ENCODE assay signal across 8 cellular contexts in the genomic region with DNA sequence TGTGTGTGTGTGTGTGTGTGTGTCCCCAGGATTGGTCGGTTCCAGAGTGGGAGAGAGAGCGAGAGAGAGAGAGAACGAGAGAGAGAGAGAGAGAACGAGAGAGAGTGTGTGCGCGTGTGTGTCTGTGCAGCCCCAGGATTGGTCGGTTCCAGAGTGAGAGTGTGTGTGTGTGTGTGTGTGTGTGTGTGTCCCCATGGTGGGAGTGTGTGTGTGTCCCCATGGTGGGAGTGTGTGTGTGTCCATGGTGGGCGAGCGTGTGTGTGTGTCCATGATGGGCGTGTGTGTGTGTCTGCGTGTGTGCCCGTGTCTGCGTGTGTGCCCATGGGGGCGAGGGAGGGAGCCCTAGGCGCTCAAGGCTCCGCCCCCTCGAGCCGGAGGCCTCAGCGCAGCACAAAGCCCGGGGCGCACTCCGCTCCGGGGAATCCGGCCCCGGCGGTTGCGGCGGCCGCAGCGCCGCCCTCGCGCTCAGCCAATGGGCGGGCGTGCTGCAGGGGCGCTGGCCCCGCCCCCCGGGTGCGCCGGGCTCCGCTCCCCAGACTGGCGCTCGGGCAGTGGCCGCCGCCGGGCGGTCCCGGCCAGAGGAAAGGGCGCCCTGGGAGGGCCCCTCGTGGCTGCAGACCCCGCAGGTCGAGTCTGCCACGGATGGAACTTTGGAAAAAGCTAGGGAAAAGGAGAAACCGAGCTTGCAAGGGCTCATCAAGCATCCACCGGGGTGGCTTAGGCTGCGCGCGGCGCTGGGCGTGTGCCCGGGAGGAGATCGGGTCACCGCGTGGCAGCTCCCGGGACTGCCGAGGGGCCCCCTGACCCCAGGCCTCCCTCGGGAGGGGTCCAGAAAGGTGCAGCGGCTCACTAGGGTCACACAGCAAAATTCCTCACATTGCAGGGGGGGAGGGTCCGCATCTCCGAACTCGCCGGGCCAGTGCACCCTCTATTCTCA.
A peak's percentile ranks its signal among the peaks of the same experiment; 100 is the strongest.
DNase-seq lines count a peak whose midpoint lies in the region; ATAC-seq, FAIRE-seq and TF ChIP-seq lines count a peak whose summit lies in the region.

No MANE protein-coding gene starts in this region.

- peak overlapping the region; percentile 22 for H3K27ac ChIP-seq in keratinocyte (ENCODE audit: control insufficient read depth, insufficient read depth, low read length)

- no peaks in the 10 kb centered on the region for H3K79me2 ChIP-seq in keratinocyte (ENCODE audit: control insufficient read depth, insufficient read depth, low read length)

- H3K9me1 ChIP-seq in keratinocyte (ENCODE audit: control insufficient read depth, extremely low read depth, insufficient read depth, low read length), result no peaks in the 10 kb centered on the region

- no peaks in the 10 kb centered on the region for H4K20me1 ChIP-seq in keratinocyte (ENCODE audit: control insufficient read depth, extremely low read depth, insufficient read depth, low read length)

- peaks cover 13% of the 10 kb centered on the region for H3K4me1 Mint-ChIP-seq in central memory CD8-positive, alpha-beta T cell

- no peaks in the 10 kb centered on the region for H3K36me3 ChIP-seq in keratinocyte (ENCODE audit: control insufficient read depth in 2 of 2, extremely low read depth in 1 of 2, insufficient read depth in 2 of 2, low read length in 2 of 2)

- H3K4me1 ChIP-seq in keratinocyte (ENCODE audit: control insufficient read depth, extremely low read depth, insufficient read depth, low read length), result peaks cover 8% of the 10 kb centered on the region

- H3K27ac Mint-ChIP-seq in central memory CD8-positive, alpha-beta T cell (ENCODE audit: low read depth), result peak overlapping the region; percentile 99

- ATAC-seq in GM18867 (IDR thresholded peaks at IDR 0.05; ENCODE audit: unreplicated experiment), result peak; percentile 82
- ATAC-seq in HG03097 (IDR thresholded peaks at IDR 0.05; ENCODE audit: low FRiP score, unreplicated experiment), result peak; percentile 90
- peak; percentile 80 to 83 for ATAC-seq in activated CD4-positive, CD25-positive, alpha-beta regulatory T cell treated with anti-CD3 and anti-CD28 coated beads, Interleukin-2, amount 50 U/mL, for 24 hours
- peak; percentile 91 for ATAC-seq in central memory CD8-positive, alpha-beta T cell (replicated peaks; ENCODE audit: extremely low read depth, poor library complexity, severe bottlenecking)

- no peaks in the 10 kb centered on the region for H3K27me3 ChIP-seq in keratinocyte (ENCODE audit: control insufficient read depth, extremely low read depth, insufficient read depth, low read length)

- peak overlapping the region; percentile 86 for H3K4me3 Mint-ChIP-seq in central memory CD8-positive, alpha-beta T cell

- H3K4me3 ChIP-seq in keratinocyte (ENCODE audit: control insufficient read depth in 2 of 3, extremely low read depth in 1 of 3, insufficient read depth in 2 of 3, low read depth in 1 of 3, low read length in 3 of 3), result peak overlapping the region; percentile 66 to 77 (median 76)

- peak overlapping the region; percentile 94 for H3K4me2 ChIP-seq in keratinocyte (ENCODE audit: control insufficient read depth, extremely low read depth, insufficient read depth, low read depth, low read length)

- no peak for FAIRE-seq in keratinocyte (lab: Jason Lieb, UNC)

- dilution Hi-C loops in keratinocyte (cut with MboI; ENCODE audit: extremely low pct_ligation_motif_present, low sequenced_read_pairs), result no loop called here

- DNase-seq in AG08396 (ENCODE audit: low spot score), result peak; percentile 98
- peak; percentile 89 for DNase-seq in NCI-H2171 treated with DMSO at 0.1 percent for 48 hours (lab: John Stamatoyannopoulos, UW)
- DNase-seq in central memory CD8-positive, alpha-beta T cell (ENCODE audit: low spot score in 2 of 2), result peak; percentile 76 to 88
- peak; percentile 5 for DNase-seq in keratinocyte (ENCODE audit: low read depth, low spot score)
- DNase-seq in stimulated activated CD4-positive, alpha-beta T cell treated with anti-CD3 and anti-CD28 coated beads, Interleukin-12 subunit alpha, Interleukin-12 subunit beta, amount 100 ng/mL, for 4 hours, result peak; percentile 86

- no peak for TF ChIP-seq CTCF in keratinocyte (optimal IDR thresholded peaks at IDR 0.05 in 1 of 3, IDR thresholded peaks at IDR 0.05 in 1 of 3, conservative IDR thresholded peaks at IDR 0.05 in 1 of 3; ENCODE audit: extremely low read depth in 1 of 3, insufficient read depth in 2 of 3, low read length in 3 of 3)

- no peaks in the 10 kb centered on the region for H3K9me3 Mint-ChIP-seq in central memory CD8-positive, alpha-beta T cell

- H3K9ac ChIP-seq in keratinocyte (ENCODE audit: control insufficient read depth, extremely low read depth, insufficient read depth, low read length), result peak overlapping the region; percentile 66

- peak overlapping the region; percentile 93 for H2AFZ ChIP-seq in keratinocyte (ENCODE audit: control insufficient read depth, low read length)

- no peaks in the 10 kb centered on the region for H3K9me3 ChIP-seq in keratinocyte (ENCODE audit: control insufficient read depth, low read depth, low read length)

- peaks cover 14% of the 10 kb centered on the region for H3K36me3 Mint-ChIP-seq in central memory CD8-positive, alpha-beta T cell (ENCODE audit: insufficient read depth)

- H3K27me3 Mint-ChIP-seq in central memory CD8-positive, alpha-beta T cell, result peaks cover 15% of the 10 kb centered on the region

Comparison
In these comparisons a context has a peak if more than half of its experiments do, and no peak if none do; other contexts are left out.
1. Peak in every context shown above with its lines: DNase-seq, ATAC-seq, H3K4me3 ChIP-seq and H3K27ac ChIP-seq.
2. DNase-seq: peak in every context shown above with its lines; median percentile 98 in AG08396; 89 in NCI-H2171 treated with DMSO at 0.1 percent for 48 hours; 86 in stimulated activated CD4-positive, alpha-beta T cell treated with anti-CD3 and anti-CD28 coated beads, Interleukin-12 subunit alpha, Interleukin-12 subunit beta, amount 100 ng/mL, for 4 hours; 82 in central memory CD8-positive, alpha-beta T cell; 5 in keratinocyte.